In genomic region chr4:10168151-10168550, GRCh38 we compare ENCODE assay signal across 34 cellular contexts.
"Had no signal": no experiment of that assay in that cellular context is flagged by ENCODE, and none has a peak within 500 bp of the region (broad histone marks: within the 10 kb centered on the region; RNA-seq: fewer than 3 reads in every experiment).

No MANE protein-coding gene starts in this region.

- H3K4me1 Mint-ChIP-seq: activated B cell treated with CpG ODN at 0.5 μM for 24 hours; activated naive CD4-positive, alpha-beta T cell treated with anti-CD3 and anti-CD28 coated beads, Interleukin-2, amount 50 U/mL, for 24 hours had no signal

- H3K27me3 Mint-ChIP-seq: activated naive CD4-positive, alpha-beta T cell treated with anti-CD3 and anti-CD28 coated beads, Interleukin-2, amount 50 U/mL, for 24 hours; brain; T-cell had no signal

- H3K9me3 ChIP-seq: Peyer's patch had no signal

- DNase-seq: activated B cell treated with CpG ODN at 0.5 μM for 24 hours; activated CD4-positive, alpha-beta memory T cell treated with anti-CD3 and anti-CD28 coated beads, Interleukin-2, amount 10 ng/mL, durations not matched to agents 7 days and 5 days; activated CD4-positive, alpha-beta T cell treated with anti-CD3 and anti-CD28 coated beads for 4 hours; activated CD4-positive, alpha-beta T cell treated with anti-CD3 and anti-CD28 coated beads, Interleukin-2, amount 50 U/mL, for 1 hour; activated CD4-positive, CD25-positive, alpha-beta regulatory T cell treated with anti-CD3 and anti-CD28 coated beads, Interleukin-2, amount 50 U/mL, for 72 hours; activated CD8-positive, alpha-beta memory T cell treated with anti-CD3 and anti-CD28 coated beads for 24 hours; activated CD8-positive, alpha-beta memory T cell treated with anti-CD3 and anti-CD28 coated beads, Interleukin-2, amount 10 ng/mL, durations not matched to agents 7 days and 5 days; activated CD8-positive, alpha-beta memory T cell treated with anti-CD3 and anti-CD28 coated beads, Interleukin-2, amount 50 U/mL, for 48 hours; activated effector memory CD4-positive, alpha-beta T cell treated with anti-CD3 and anti-CD28 coated beads, Interleukin-2, amount 50 U/mL, for 16 hours; activated naive CD4-positive, alpha-beta T cell; activated naive CD8-positive, alpha-beta T cell treated with anti-CD3 and anti-CD28 coated beads, Interleukin-2, amount 10 ng/mL, durations not matched to agents 7 days and 5 days; activated T-cell treated with anti-CD3 and anti-CD28 coated beads, Interleukin-2, amount 50 U/mL, for 48 hours; anterior cingulate cortex; central memory CD4-positive, alpha-beta T cell; MM.1S; MV-4-11; NCI-H1092; NCI-H1436 treated with DMSO at 0.1 percent for 48 hours; NCI-H1694 treated with DMSO at 0.1 percent for 48 hours; NCI-H2029; NCI-H345; NK-92 treated with Interleukin-12 subunit alpha and Interleukin-12 subunit beta, amount 100 ng/mL, for 24 hours; PC-3; Peyer's patch; RPMI8226; SHP77 treated with DMSO at 0.1 percent for 48 hours; T-cell; T-helper 2 cell; T-helper 9 cell had no signal

- H3K27me3 ChIP-seq: Peyer's patch had no signal

- H3K36me3 ChIP-seq: Peyer's patch had no signal

- H3K36me3 Mint-ChIP-seq: activated CD8-positive, alpha-beta memory T cell treated with anti-CD3 and anti-CD28 coated beads, Interleukin-2, amount 10 ng/mL, durations not matched to agents 7 days and 5 days; activated naive CD4-positive, alpha-beta T cell treated with anti-CD3 and anti-CD28 coated beads, Interleukin-2, amount 50 U/mL, for 24 hours; activated naive CD8-positive, alpha-beta T cell treated with anti-CD3 and anti-CD28 coated beads, Interleukin-2, amount 10 ng/mL, durations not matched to agents 7 days and 5 days; brain; T-cell had no signal

- H3K4me3 ChIP-seq: Peyer's patch had no signal

- H3K27ac ChIP-seq: KMS-11, Peyer's patch, VCaP had no signal

- H3K27ac Mint-ChIP-seq: activated B cell treated with CpG ODN at 0.5 μM for 24 hours; activated CD4-positive, alpha-beta memory T cell treated with anti-CD3 and anti-CD28 coated beads, Interleukin-2, amount 10 ng/mL, durations not matched to agents 7 days and 5 days; activated CD8-positive, alpha-beta memory T cell treated with anti-CD3 and anti-CD28 coated beads, Interleukin-2, amount 10 ng/mL, durations not matched to agents 7 days and 5 days; activated naive CD4-positive, alpha-beta T cell treated with anti-CD3 and anti-CD28 coated beads, Interleukin-2, amount 50 U/mL, for 24 hours; activated naive CD8-positive, alpha-beta T cell treated with anti-CD3 and anti-CD28 coated beads, Interleukin-2, amount 10 ng/mL, durations not matched to agents 7 days and 5 days; brain; T-cell had no signal

- H3K4me3 Mint-ChIP-seq: activated B cell treated with CpG ODN at 0.5 μM for 24 hours; activated CD4-positive, alpha-beta memory T cell treated with anti-CD3 and anti-CD28 coated beads, Interleukin-2, amount 10 ng/mL, durations not matched to agents 7 days and 5 days; activated CD8-positive, alpha-beta memory T cell treated with anti-CD3 and anti-CD28 coated beads, Interleukin-2, amount 10 ng/mL, durations not matched to agents 7 days and 5 days; activated naive CD4-positive, alpha-beta T cell treated with anti-CD3 and anti-CD28 coated beads, Interleukin-2, amount 50 U/mL, for 24 hours; activated naive CD8-positive, alpha-beta T cell treated with anti-CD3 and anti-CD28 coated beads, Interleukin-2, amount 10 ng/mL, durations not matched to agents 7 days and 5 days; brain; T-cell had no signal

- ATAC-seq: activated CD8-positive, alpha-beta memory T cell treated with anti-CD3 and anti-CD28 coated beads, Interleukin-2, amount 10 ng/mL, durations not matched to agents 7 days and 5 days; PC-3; SK-N-SH treated with all-trans-retinoic acid at 6 μM for 48 hours; T-cell had no signal
